Comparison of ENCODE assay signal across 12 cellular contexts in genomic region chr2:9310827-9311226, GRCh38.
A peak's percentile ranks its signal among the peaks of the same experiment; 100 is the strongest.
DNase-seq lines count a peak whose midpoint lies in the region; ATAC-seq and TF ChIP-seq lines count a peak whose summit lies in the region.
"Had no signal": no experiment of that assay in that cellular context is flagged by ENCODE, and none has a peak within 500 bp of the region (broad histone marks: within the 10 kb centered on the region; RNA-seq: fewer than 3 reads in every experiment).

No MANE protein-coding gene starts in this region.

- H3K14ac ChIP-seq in mesenchymal stem cell (ENCODE audit: low read length in 2 of 2): no peak overlapping the region

- H4K8ac ChIP-seq in mesenchymal stem cell (ENCODE audit: low read length): peak overlapping the region; percentile 27

- TF ChIP-seq EP300 in tibial nerve (IDR thresholded peaks at IDR 0.05): no peak

- no peaks in the 10 kb centered on the region for H3K9me3 Mint-ChIP-seq in activated T-helper 1 cell treated with anti-CD3 and anti-CD28 coated beads, Interleukin-12 subunit alpha, Interleukin-12 subunit beta, Interleukin-2, Interleukin-4 antibody, amounts not matched to agents 30 ng/mL and 10 ng/mL and 1 ng/mL, durations not matched to agents 14 hours and 24 hours and 36 hours

- 46% methylated on average over 2 of the region's 2 CpGs for WGBS in mesenchymal stem cell
- 36 to 45% methylated on average over 2 of the region's 2 CpGs for WGBS in tibial nerve, 2 donors

- peaks cover 7% of the 10 kb centered on the region for H3K4me1 Mint-ChIP-seq in activated T-helper 1 cell treated with anti-CD3 and anti-CD28 coated beads, Interleukin-12 subunit alpha, Interleukin-12 subunit beta, Interleukin-2, Interleukin-4 antibody, amounts not matched to agents 30 ng/mL and 10 ng/mL and 1 ng/mL, durations not matched to agents 14 hours and 24 hours and 36 hours (ENCODE audit: low read depth)
- H3K4me1 Mint-ChIP-seq in T-helper 17 cell: peaks cover 4% of the 10 kb centered on the region

- H4K91ac ChIP-seq in mesenchymal stem cell (ENCODE audit: low read length): no peak overlapping the region

- H3K27ac ChIP-seq in colonic mucosa (peak overlapping the region; percentile 47), mesenchymal stem cell (ENCODE audit: low read length, poor library complexity, severe bottlenecking) (peak overlapping the region; percentile 72), tibial nerve (peak overlapping the region; percentile 50 to 87 (median 70))
- H3K27ac ChIP-seq: cardiac muscle cell, SK-N-MC had no signal

- no peak for TF ChIP-seq POLR2A in tibial nerve (IDR thresholded peaks at IDR 0.05)

- H3K9me3 ChIP-seq in colonic mucosa (no peaks in the 10 kb centered on the region), mesenchymal stem cell (ENCODE audit: control insufficient read depth, low read length) (no peaks in the 10 kb centered on the region), tibial nerve (no peaks in the 10 kb centered on the region), T-helper 17 cell (ENCODE audit: control insufficient read depth, low read length, poor library complexity, severe bottlenecking) (no peaks in the 10 kb centered on the region)

- H2AK5ac ChIP-seq in mesenchymal stem cell (ENCODE audit: low read length, severe bottlenecking): no peak overlapping the region

- no peak overlapping the region for H3K4me3 Mint-ChIP-seq in activated T-helper 1 cell treated with anti-CD3 and anti-CD28 coated beads, Interleukin-12 subunit alpha, Interleukin-12 subunit beta, Interleukin-2, Interleukin-4 antibody, amounts not matched to agents 30 ng/mL and 10 ng/mL and 1 ng/mL, durations not matched to agents 14 hours and 24 hours and 36 hours
- no peak overlapping the region for H3K4me3 Mint-ChIP-seq in T-helper 17 cell

- H3K18ac ChIP-seq in mesenchymal stem cell (ENCODE audit: low read depth in 1 of 2, low read length in 2 of 2): peak overlapping the region in 1 of 2 experiments; percentile 52

- no peaks in the 10 kb centered on the region for H3K36me3 ChIP-seq in colonic mucosa
- no peaks in the 10 kb centered on the region for H3K36me3 ChIP-seq in mesenchymal stem cell (ENCODE audit: control insufficient read depth in 1 of 2, insufficient read depth in 2 of 2, low read depth in 1 of 2, low read length in 2 of 2)
- no peaks in the 10 kb centered on the region for H3K36me3 ChIP-seq in tibial nerve
- H3K36me3 ChIP-seq: cardiac muscle cell had no signal

- intact Hi-C loops in colonic mucosa (cut with DNase I): no loop called here
- intact Hi-C loops in activated T-helper 1 cell treated with anti-CD3 and anti-CD28 coated beads, Interleukin-12 subunit alpha, Interleukin-12 subunit beta, Interleukin-2, Interleukin-4 antibody, amounts not matched to agents 30 ng/mL and 10 ng/mL and 1 ng/mL, durations not matched to agents 14 hours and 24 hours and 36 hours (cut with micrococcal nuclease): no loop called here

- ATAC-seq in GM19351 (IDR thresholded peaks at IDR 0.05; ENCODE audit: unreplicated experiment) (no peak), HG03135 (IDR thresholded peaks at IDR 0.05; ENCODE audit: unreplicated experiment) (no peak), T-helper 17 cell (no peak)

- peaks cover 20% of the 10 kb centered on the region for H3K79me1 ChIP-seq in mesenchymal stem cell (replicated peaks; ENCODE audit: low read length, poor library complexity, severe bottlenecking)

- peak overlapping the region in 1 of 2 experiments; percentile 40 for H2BK12ac ChIP-seq in mesenchymal stem cell (ENCODE audit: low read length in 2 of 2)

- H3K27me3 Mint-ChIP-seq in activated T-helper 1 cell treated with anti-CD3 and anti-CD28 coated beads, Interleukin-12 subunit alpha, Interleukin-12 subunit beta, Interleukin-2, Interleukin-4 antibody, amounts not matched to agents 30 ng/mL and 10 ng/mL and 1 ng/mL, durations not matched to agents 14 hours and 24 hours and 36 hours (ENCODE audit: insufficient read depth): peaks cover 3% of the 10 kb centered on the region
- no peaks in the 10 kb centered on the region for H3K27me3 Mint-ChIP-seq in T-helper 17 cell

- H3K4me1 ChIP-seq in colonic mucosa: no peaks in the 10 kb centered on the region
- peaks cover 31% of the 10 kb centered on the region for H3K4me1 ChIP-seq in mesenchymal stem cell (ENCODE audit: control insufficient read depth, insufficient read depth, low read depth, low read length)
- peaks cover 5 to 66% (median 30%) of the 10 kb centered on the region in 4 donors for H3K4me1 ChIP-seq in tibial nerve

- H3K4me3 ChIP-seq in colonic mucosa (no peak overlapping the region), mesenchymal stem cell (ENCODE audit: insufficient read depth in 1 of 2, low read depth in 1 of 2, low read length in 2 of 2) (peak overlapping the region in 1 of 2 experiments; percentile 50), tibial nerve (no peak overlapping the region)
- H3K4me3 ChIP-seq: cardiac muscle cell, SK-N-MC had no signal

- peak; percentile 79 for DNase-seq in NCI-H226
- DNase-seq in colonic mucosa: no peak
- DNase-seq in mesenchymal stem cell: peak; percentile 34
- DNase-seq in tibial nerve (ENCODE audit: low spot score in 2 of 2): no peak
- DNase-seq in activated T-helper 1 cell treated with anti-CD3 and anti-CD28 coated beads, Interleukin-12 subunit alpha, Interleukin-12 subunit beta, Interleukin-2, Interleukin-4 antibody, amounts not matched to agents 30 ng/mL and 10 ng/mL and 1 ng/mL, durations not matched to agents 14 hours and 24 hours and 36 hours (ENCODE audit: low spot score): no peak
- DNase-seq in T-helper 17 cell: no peak
- DNase-seq: activated CD8-positive, alpha-beta memory T cell treated with anti-CD3 and anti-CD28 coated beads for 24 hours; stimulated activated CD4-positive, alpha-beta T cell treated with anti-CD3 and anti-CD28 coated beads, Interleukin-1b, Interleukin-23, amount 100 ng/mL, for 48 hours had no signal

- TF ChIP-seq CTCF in colonic mucosa (IDR thresholded peaks at IDR 0.05): no peak
- no peak for TF ChIP-seq CTCF in tibial nerve (IDR thresholded peaks at IDR 0.05)

- no peak overlapping the region for H3K23ac ChIP-seq in mesenchymal stem cell (ENCODE audit: low read length in 2 of 2)

- H3K27me3 ChIP-seq in colonic mucosa: no peaks in the 10 kb centered on the region
- H3K27me3 ChIP-seq in mesenchymal stem cell (ENCODE audit: control insufficient read depth in 1 of 2, insufficient read depth in 1 of 2, low read length in 2 of 2): no peaks in the 10 kb centered on the region
- no peaks in the 10 kb centered on the region for H3K27me3 ChIP-seq in tibial nerve
- H3K27me3 ChIP-seq: cardiac muscle cell had no signal

- no peaks in the 10 kb centered on the region for H3K36me3 Mint-ChIP-seq in activated T-helper 1 cell treated with anti-CD3 and anti-CD28 coated beads, Interleukin-12 subunit alpha, Interleukin-12 subunit beta, Interleukin-2, Interleukin-4 antibody, amounts not matched to agents 30 ng/mL and 10 ng/mL and 1 ng/mL, durations not matched to agents 14 hours and 24 hours and 36 hours (ENCODE audit: low read depth)
- no peaks in the 10 kb centered on the region for H3K36me3 Mint-ChIP-seq in T-helper 17 cell (ENCODE audit: low read depth)

- H3K27ac Mint-ChIP-seq in activated T-helper 1 cell treated with anti-CD3 and anti-CD28 coated beads, Interleukin-12 subunit alpha, Interleukin-12 subunit beta, Interleukin-2, Interleukin-4 antibody, amounts not matched to agents 30 ng/mL and 10 ng/mL and 1 ng/mL, durations not matched to agents 14 hours and 24 hours and 36 hours: no peak overlapping the region
- no peak overlapping the region for H3K27ac Mint-ChIP-seq in T-helper 17 cell

- H2BK15ac ChIP-seq in mesenchymal stem cell (ENCODE audit: low read depth, poor library complexity, severe bottlenecking): no peak overlapping the region

- no peak overlapping the region for H2BK120ac ChIP-seq in mesenchymal stem cell (ENCODE audit: low read depth, low read length)

- no peak overlapping the region for H2BK5ac ChIP-seq in mesenchymal stem cell (ENCODE audit: low read depth, low read length, poor library complexity, severe bottlenecking)

- H2AFZ ChIP-seq in mesenchymal stem cell (ENCODE audit: low read depth, low read length): no peak overlapping the region

- peak overlapping the region in 1 of 2 donors; percentile 32 for H3K9ac ChIP-seq in colonic mucosa (ENCODE audit: low read depth in 2 of 2, low read length in 2 of 2)
- peak overlapping the region; percentile 79 for H3K9ac ChIP-seq in mesenchymal stem cell (ENCODE audit: low read length)

- no peak overlapping the region for H3K4me2 ChIP-seq in mesenchymal stem cell (ENCODE audit: low read length, poor library complexity, severe bottlenecking)

- peak overlapping the region in 1 of 2 experiments; percentile 17 for H3K4ac ChIP-seq in mesenchymal stem cell (ENCODE audit: low read depth in 1 of 2, low read length in 2 of 2)

Comparison
In these comparisons a context has a peak if more than half of its experiments do, and no peak if none do; other contexts are left out.
1. DNase-seq: peak in NCI-H226 (single experiment) and mesenchymal stem cell (single experiment); none in colonic mucosa (single experiment), tibial nerve (0 of 2), activated T-helper 1 cell treated with anti-CD3 and anti-CD28 coated beads, Interleukin-12 subunit alpha, Interleukin-12 subunit beta, Interleukin-2, Interleukin-4 antibody, amounts not matched to agents 30 ng/mL and 10 ng/mL and 1 ng/mL, durations not matched to agents 14 hours and 24 hours and 36 hours (single experiment) and T-helper 17 cell (0 of 3).
2. Peak in every context shown above with its lines, with median percentiles within 50 percentile points of each other: H3K27ac ChIP-seq.